Comparison of ENCODE assay signal across 9 cellular contexts in the genomic region with DNA sequence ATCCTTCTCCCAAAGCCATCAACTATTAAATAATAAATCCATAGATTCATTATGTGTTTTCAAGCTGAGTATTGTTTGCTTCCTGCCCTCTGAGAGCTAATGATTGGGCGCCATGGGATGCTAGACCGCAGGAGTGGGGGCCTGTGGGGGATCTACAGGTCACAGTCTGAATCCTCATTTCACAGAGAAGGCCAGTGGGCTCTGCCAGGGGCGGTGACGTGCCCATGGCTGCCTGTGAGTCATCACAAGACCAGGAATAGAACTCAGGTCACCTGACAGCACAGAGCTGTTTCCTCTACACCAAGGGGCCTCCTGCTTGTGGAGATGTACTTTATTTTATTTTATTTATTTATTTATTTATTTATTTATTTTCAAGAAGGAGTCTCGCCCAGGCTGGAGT. TPM values are rescaled to one million over a fixed set of nuclear protein-coding genes. Genes with fewer than 3 reads are reported as not detected.
A peak's percentile ranks its signal among the peaks of the same experiment; 100 is the strongest.
DNase-seq lines count a peak whose midpoint lies in the region; ATAC-seq and TF ChIP-seq lines count a peak whose summit lies in the region.
"Had no signal": no experiment of that assay in that cellular context is flagged by ENCODE, and none has a peak within 500 bp of the region (broad histone marks: within the 10 kb centered on the region; RNA-seq: fewer than 3 reads in every experiment).

No MANE protein-coding gene starts in this region.

- intact Hi-C loops in naive thymus-derived CD4-positive, alpha-beta T cell (cut with micrococcal nuclease) = no loop called here

- H3K9me3 ChIP-seq in naive thymus-derived CD4-positive, alpha-beta T cell (ENCODE audit: control insufficient read depth in 2 of 3, low read length in 3 of 3) = no peaks in the 10 kb centered on the region

- no peak for TF ChIP-seq RAD21 in Ishikawa (IDR thresholded peaks at IDR 0.05; ENCODE audit: low read depth)

- H3K27ac Mint-ChIP-seq in naive thymus-derived CD4-positive, alpha-beta T cell = peak overlapping the region; percentile 76 to 97 (median 93)

- POLR2A ChIA-PET in naive thymus-derived CD4-positive, alpha-beta T cell (lab: Charles Lee) = interaction anchor here (0.5 to 8.9 kb wide), 19 partner anchors 10 to 1845 kb away, joined by 3 to 159 read pairs (median 5); a partner anchor contains a TSS

- H3K27ac ChIP-seq in naive thymus-derived CD4-positive, alpha-beta T cell (ENCODE audit: low read depth, low read length) = peak overlapping the region; percentile 76

- H3K36me3 Mint-ChIP-seq in naive thymus-derived CD4-positive, alpha-beta T cell = peaks cover 0 to 25% (median 5%) of the 10 kb centered on the region in 5 donors

- H3K4me3 ChIP-seq in naive thymus-derived CD4-positive, alpha-beta T cell (ENCODE audit: low read length) = peak overlapping the region; percentile 40

- no peaks in the 10 kb centered on the region for H3K9me3 Mint-ChIP-seq in naive thymus-derived CD4-positive, alpha-beta T cell
- H3K9me3 Mint-ChIP-seq: neural crest cell had no signal

- peaks cover 33 to 99% (median 90%) of the 10 kb centered on the region in 7 donors for H3K4me1 Mint-ChIP-seq in naive thymus-derived CD4-positive, alpha-beta T cell

- no peaks in the 10 kb centered on the region for H3K27me3 ChIP-seq in naive thymus-derived CD4-positive, alpha-beta T cell (ENCODE audit: control insufficient read depth in 2 of 2, insufficient read depth in 2 of 2, low read length in 2 of 2)

- TF ChIP-seq EP300 in Ishikawa (IDR thresholded peaks at IDR 0.05; ENCODE audit: borderline replicate concordance) = no peak

- peaks cover 0 to 15% (median 0%) of the 10 kb centered on the region in 3 experiments for H3K36me3 ChIP-seq in naive thymus-derived CD4-positive, alpha-beta T cell (ENCODE audit: control insufficient read depth in 2 of 3, insufficient read depth in 3 of 3, low read length in 3 of 3)

- DNase-seq in CD1c-positive myeloid dendritic cell (ENCODE audit: extremely low spot score) (peak; percentile 82), epidermal melanocyte (ENCODE audit: insufficient read length, low spot score) (peak; percentile 73), ureter (ENCODE audit: low spot score) (peak; percentile 81), NCI-H748 (lab: John Stamatoyannopoulos, UW; ENCODE audit: unreplicated experiment) (no peak)
- peak; percentile 73 for DNase-seq in activated CD4-positive, alpha-beta T cell treated with anti-CD3 and anti-CD28 coated beads for 48 hours
- peak in 1 of 9 donors; percentile 50 for DNase-seq in naive thymus-derived CD4-positive, alpha-beta T cell

- H3K27me3 Mint-ChIP-seq in naive thymus-derived CD4-positive, alpha-beta T cell = no peaks in the 10 kb centered on the region

- CTCF ChIA-PET in naive thymus-derived CD4-positive, alpha-beta T cell (lab: Charles Lee) = interaction anchor here (0.5 to 2.6 kb wide), 11 partner anchors 10 to 371 kb away, joined by 3 to 14 read pairs (median 4); a partner anchor contains a TSS

- ATAC-seq in naive thymus-derived CD4-positive, alpha-beta T cell = peak; percentile 84
- ATAC-seq in HG02623 (IDR thresholded peaks at IDR 0.05; ENCODE audit: unreplicated experiment) = no peak

- peaks cover 0 to 79% of the 10 kb centered on the region in 2 donors for H3K4me1 ChIP-seq in naive thymus-derived CD4-positive, alpha-beta T cell (ENCODE audit: control insufficient read depth in 2 of 2, insufficient read depth in 2 of 2, low read length in 2 of 2)

- peak overlapping the region; percentile 70 to 86 (median 78) for H3K4me3 Mint-ChIP-seq in naive thymus-derived CD4-positive, alpha-beta T cell
- H3K4me3 Mint-ChIP-seq: neural crest cell had no signal

TF ChIP-seq in Ishikawa, 13 proteins besides CTCF, POLR2A, EP300 and RAD21:
- TF ChIP-seq, protein P1, sequence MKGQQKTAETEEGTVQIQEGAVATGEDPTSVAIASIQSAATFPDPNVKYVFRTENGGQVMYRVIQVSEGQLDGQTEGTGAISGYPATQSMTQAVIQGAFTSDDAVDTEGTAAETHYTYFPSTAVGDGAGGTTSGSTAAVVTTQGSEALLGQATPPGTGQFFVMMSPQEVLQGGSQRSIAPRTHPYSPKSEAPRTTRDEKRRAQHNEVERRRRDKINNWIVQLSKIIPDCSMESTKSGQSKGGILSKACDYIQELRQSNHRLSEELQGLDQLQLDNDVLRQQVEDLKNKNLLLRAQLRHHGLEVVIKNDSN (IDR thresholded peaks at IDR 0.05) = peak; percentile 47; the same call in 1 of the 2 replicates
- no peak for TF ChIP-seq ZBTB7A (IDR thresholded peaks at IDR 0.05; ENCODE audit: low read depth)

RNA-seq across cellular contexts. Expression of a gene that starts 15.0 kb away (rescaled TPM):
- total RNA-seq in naive thymus-derived CD4-positive, alpha-beta T cell = 10 to 100 TPM in 4 of 5 experiments, 1 to 10 TPM in 1; 5.2 to 91.6 (median 85.6) TPM
- 10 to 100 TPM; 55.1 to 66.3 TPM for polyA plus RNA-seq in naive thymus-derived CD4-positive, alpha-beta T cell
- total RNA-seq in ureter = 12.5 TPM
